2 cellular contexts compared by ENCODE assay signal in the genomic region with DNA sequence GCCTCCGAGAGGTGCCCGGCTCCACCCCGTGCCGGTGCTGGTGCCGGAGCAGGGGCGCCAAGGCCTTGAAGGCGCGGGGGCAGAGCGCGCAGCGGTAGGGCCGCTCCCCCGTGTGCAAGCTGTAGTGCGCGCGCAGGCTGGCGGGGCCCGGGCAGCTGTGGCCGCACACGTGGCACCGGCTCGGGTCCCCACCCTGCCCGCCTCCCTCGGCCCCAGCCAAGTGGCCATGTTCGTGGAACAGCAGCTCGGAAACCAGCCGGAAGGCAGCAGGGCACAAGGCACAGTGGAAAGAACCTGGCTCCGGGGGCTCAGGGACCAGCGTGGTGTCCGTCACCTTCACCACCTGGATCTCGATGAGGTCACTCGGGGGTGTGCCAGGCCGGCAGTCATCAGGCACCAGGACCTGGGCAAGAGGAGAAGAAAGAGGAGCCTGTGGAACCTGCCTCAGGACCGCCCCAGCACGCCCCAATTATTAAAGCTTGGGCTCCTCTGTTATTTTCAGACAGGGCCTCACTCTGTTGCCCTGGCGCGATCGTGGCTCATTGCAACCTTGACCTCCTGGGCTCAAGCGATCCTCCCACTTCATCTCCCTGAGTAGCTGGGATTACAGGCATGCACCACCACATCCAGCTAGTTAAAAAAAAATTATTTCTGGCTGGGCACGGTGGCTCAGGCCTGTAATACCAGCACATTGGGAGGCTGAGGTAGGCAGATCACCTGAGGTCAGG.
TF ChIP-seq lines count a peak whose summit lies in the region.

No MANE protein-coding gene starts in this region.

TF ChIP-seq in K562, 482 proteins besides CTCF, POLR2A, EP300 and RAD21 (continues in another document):
- TF ChIP-seq ZNF311 (CRISPR knock-in tag; IDR thresholded peaks at IDR 0.05) (no peak), RBM22 (IDR thresholded peaks at IDR 0.05; ENCODE audit: low read depth, low read length, poor library complexity, severe bottlenecking) (peak; percentile 42), SAFB (IDR thresholded peaks at IDR 0.05; ENCODE audit: borderline replicate concordance, low read depth, low read length) (no peak), PHB (CRISPR knock-in tag; IDR thresholded peaks at IDR 0.05) (no peak), NFXL1 (CRISPR knock-in tag; IDR thresholded peaks at IDR 0.05) (no peak), ZNF766 (CRISPR knock-in tag; conservative IDR thresholded peaks at IDR 0.05) (no peak), JUN (IDR thresholded peaks at IDR 0.05; ENCODE audit: borderline replicate concordance, low read depth, low read length) (no peak), JUN (CRISPR knock-in tag; IDR thresholded peaks at IDR 0.05; ENCODE audit: borderline replicate concordance) (no peak), HMGN3 (IDR thresholded peaks at IDR 0.05; ENCODE audit: borderline replicate concordance, extremely low read depth, insufficient read length, low read depth, low read length) (no peak), ZNF133 (CRISPR knock-in tag; IDR thresholded peaks at IDR 0.05) (no peak), CCNT2 (IDR thresholded peaks at IDR 0.05; ENCODE audit: borderline replicate concordance, extremely low read depth, insufficient read length, low read depth, low read length) (no peak), RFX1 (IDR thresholded peaks at IDR 0.05) (no peak), ZNF408 (CRISPR knock-in tag; IDR thresholded peaks at IDR 0.05; ENCODE audit: low read depth) (no peak)
- TF ChIP-seq, protein P1, sequence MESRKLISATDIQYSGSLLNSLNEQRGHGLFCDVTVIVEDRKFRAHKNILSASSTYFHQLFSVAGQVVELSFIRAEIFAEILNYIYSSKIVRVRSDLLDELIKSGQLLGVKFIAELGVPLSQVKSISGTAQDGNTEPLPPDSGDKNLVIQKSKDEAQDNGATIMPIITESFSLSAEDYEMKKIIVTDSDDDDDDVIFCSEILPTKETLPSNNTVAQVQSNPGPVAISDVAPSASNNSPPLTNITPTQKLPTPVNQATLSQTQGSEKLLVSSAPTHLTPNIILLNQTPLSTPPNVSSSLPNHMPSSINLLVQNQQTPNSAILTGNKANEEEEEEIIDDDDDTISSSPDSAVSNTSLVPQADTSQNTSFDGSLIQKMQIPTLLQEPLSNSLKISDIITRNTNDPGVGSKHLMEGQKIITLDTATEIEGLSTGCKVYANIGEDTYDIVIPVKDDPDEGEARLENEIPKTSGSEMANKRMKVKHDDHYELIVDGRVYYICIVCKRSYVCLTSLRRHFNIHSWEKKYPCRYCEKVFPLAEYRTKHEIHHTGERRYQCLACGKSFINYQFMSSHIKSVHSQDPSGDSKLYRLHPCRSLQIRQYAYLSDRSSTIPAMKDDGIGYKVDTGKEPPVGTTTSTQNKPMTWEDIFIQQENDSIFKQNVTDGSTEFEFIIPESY (CRISPR knock-in tag; IDR thresholded peaks at IDR 0.05): peak; percentile 63; the same call in 1 of the 2 replicates
- TF ChIP-seq, protein P2, sequence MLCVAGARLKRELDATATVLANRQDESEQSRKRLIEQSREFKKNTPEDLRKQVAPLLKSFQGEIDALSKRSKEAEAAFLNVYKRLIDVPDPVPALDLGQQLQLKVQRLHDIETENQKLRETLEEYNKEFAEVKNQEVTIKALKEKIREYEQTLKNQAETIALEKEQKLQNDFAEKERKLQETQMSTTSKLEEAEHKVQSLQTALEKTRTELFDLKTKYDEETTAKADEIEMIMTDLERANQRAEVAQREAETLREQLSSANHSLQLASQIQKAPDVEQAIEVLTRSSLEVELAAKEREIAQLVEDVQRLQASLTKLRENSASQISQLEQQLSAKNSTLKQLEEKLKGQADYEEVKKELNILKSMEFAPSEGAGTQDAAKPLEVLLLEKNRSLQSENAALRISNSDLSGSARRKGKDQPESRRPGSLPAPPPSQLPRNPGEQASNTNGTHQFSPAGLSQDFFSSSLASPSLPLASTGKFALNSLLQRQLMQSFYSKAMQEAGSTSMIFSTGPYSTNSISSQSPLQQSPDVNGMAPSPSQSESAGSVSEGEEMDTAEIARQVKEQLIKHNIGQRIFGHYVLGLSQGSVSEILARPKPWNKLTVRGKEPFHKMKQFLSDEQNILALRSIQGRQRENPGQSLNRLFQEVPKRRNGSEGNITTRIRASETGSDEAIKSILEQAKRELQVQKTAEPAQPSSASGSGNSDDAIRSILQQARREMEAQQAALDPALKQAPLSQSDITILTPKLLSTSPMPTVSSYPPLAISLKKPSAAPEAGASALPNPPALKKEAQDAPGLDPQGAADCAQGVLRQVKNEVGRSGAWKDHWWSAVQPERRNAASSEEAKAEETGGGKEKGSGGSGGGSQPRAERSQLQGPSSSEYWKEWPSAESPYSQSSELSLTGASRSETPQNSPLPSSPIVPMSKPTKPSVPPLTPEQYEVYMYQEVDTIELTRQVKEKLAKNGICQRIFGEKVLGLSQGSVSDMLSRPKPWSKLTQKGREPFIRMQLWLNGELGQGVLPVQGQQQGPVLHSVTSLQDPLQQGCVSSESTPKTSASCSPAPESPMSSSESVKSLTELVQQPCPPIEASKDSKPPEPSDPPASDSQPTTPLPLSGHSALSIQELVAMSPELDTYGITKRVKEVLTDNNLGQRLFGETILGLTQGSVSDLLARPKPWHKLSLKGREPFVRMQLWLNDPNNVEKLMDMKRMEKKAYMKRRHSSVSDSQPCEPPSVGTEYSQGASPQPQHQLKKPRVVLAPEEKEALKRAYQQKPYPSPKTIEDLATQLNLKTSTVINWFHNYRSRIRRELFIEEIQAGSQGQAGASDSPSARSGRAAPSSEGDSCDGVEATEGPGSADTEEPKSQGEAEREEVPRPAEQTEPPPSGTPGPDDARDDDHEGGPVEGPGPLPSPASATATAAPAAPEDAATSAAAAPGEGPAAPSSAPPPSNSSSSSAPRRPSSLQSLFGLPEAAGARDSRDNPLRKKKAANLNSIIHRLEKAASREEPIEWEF (CRISPR knock-in tag; IDR thresholded peaks at IDR 0.05): no peak
- TF ChIP-seq, protein P3, sequence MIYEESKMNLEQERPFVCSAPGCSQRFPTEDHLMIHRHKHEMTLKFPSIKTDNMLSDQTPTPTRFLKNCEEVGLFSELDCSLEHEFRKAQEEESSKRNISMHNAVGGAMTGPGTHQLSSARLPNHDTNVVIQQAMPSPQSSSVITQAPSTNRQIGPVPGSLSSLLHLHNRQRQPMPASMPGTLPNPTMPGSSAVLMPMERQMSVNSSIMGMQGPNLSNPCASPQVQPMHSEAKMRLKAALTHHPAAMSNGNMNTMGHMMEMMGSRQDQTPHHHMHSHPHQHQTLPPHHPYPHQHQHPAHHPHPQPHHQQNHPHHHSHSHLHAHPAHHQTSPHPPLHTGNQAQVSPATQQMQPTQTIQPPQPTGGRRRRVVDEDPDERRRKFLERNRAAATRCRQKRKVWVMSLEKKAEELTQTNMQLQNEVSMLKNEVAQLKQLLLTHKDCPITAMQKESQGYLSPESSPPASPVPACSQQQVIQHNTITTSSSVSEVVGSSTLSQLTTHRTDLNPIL (CRISPR knock-in tag; IDR thresholded peaks at IDR 0.05): no peak
- TF ChIP-seq, protein P4, sequence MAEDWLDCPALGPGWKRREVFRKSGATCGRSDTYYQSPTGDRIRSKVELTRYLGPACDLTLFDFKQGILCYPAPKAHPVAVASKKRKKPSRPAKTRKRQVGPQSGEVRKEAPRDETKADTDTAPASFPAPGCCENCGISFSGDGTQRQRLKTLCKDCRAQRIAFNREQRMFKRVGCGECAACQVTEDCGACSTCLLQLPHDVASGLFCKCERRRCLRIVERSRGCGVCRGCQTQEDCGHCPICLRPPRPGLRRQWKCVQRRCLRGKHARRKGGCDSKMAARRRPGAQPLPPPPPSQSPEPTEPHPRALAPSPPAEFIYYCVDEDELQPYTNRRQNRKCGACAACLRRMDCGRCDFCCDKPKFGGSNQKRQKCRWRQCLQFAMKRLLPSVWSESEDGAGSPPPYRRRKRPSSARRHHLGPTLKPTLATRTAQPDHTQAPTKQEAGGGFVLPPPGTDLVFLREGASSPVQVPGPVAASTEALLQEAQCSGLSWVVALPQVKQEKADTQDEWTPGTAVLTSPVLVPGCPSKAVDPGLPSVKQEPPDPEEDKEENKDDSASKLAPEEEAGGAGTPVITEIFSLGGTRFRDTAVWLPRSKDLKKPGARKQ (CRISPR knock-in tag; IDR thresholded peaks at IDR 0.05): no peak

TF ChIP-seq in SK-N-SH treated with all-trans-retinoic acid at 6 μM for 48 hours, 23 proteins besides CTCF, POLR2A, EP300 and RAD21:
- TF ChIP-seq TCF4 (CRISPR knock-in tag; IDR thresholded peaks at IDR 0.05; ENCODE audit: borderline replicate concordance) (no peak), PPARA (CRISPR knock-in tag; IDR thresholded peaks at IDR 0.05; ENCODE audit: borderline replicate concordance) (no peak), BACH2 (CRISPR knock-in tag; IDR thresholded peaks at IDR 0.05; ENCODE audit: borderline replicate concordance) (no peak), ISL1 (CRISPR knock-in tag; IDR thresholded peaks at IDR 0.05) (no peak), ZNF8 (CRISPR knock-in tag; IDR thresholded peaks at IDR 0.05) (no peak), RARB (CRISPR knock-in tag; IDR thresholded peaks at IDR 0.05) (no peak), CSDC2 (CRISPR knock-in tag; IDR thresholded peaks at IDR 0.05) (no peak), SNAI2 (CRISPR knock-in tag; IDR thresholded peaks at IDR 0.05) (no peak), OSR1 (CRISPR knock-in tag; IDR thresholded peaks at IDR 0.05) (no peak), GLIS3 (CRISPR knock-in tag; IDR thresholded peaks at IDR 0.05) (no peak)
- TF ChIP-seq, protein P5, sequence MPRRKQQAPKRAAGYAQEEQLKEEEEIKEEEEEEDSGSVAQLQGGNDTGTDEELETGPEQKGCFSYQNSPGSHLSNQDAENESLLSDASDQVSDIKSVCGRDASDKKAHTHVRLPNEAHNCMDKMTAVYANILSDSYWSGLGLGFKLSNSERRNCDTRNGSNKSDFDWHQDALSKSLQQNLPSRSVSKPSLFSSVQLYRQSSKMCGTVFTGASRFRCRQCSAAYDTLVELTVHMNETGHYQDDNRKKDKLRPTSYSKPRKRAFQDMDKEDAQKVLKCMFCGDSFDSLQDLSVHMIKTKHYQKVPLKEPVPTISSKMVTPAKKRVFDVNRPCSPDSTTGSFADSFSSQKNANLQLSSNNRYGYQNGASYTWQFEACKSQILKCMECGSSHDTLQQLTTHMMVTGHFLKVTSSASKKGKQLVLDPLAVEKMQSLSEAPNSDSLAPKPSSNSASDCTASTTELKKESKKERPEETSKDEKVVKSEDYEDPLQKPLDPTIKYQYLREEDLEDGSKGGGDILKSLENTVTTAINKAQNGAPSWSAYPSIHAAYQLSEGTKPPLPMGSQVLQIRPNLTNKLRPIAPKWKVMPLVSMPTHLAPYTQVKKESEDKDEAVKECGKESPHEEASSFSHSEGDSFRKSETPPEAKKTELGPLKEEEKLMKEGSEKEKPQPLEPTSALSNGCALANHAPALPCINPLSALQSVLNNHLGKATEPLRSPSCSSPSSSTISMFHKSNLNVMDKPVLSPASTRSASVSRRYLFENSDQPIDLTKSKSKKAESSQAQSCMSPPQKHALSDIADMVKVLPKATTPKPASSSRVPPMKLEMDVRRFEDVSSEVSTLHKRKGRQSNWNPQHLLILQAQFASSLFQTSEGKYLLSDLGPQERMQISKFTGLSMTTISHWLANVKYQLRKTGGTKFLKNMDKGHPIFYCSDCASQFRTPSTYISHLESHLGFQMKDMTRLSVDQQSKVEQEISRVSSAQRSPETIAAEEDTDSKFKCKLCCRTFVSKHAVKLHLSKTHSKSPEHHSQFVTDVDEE (CRISPR knock-in tag; IDR thresholded peaks at IDR 0.05): no peak
- TF ChIP-seq, protein P6, sequence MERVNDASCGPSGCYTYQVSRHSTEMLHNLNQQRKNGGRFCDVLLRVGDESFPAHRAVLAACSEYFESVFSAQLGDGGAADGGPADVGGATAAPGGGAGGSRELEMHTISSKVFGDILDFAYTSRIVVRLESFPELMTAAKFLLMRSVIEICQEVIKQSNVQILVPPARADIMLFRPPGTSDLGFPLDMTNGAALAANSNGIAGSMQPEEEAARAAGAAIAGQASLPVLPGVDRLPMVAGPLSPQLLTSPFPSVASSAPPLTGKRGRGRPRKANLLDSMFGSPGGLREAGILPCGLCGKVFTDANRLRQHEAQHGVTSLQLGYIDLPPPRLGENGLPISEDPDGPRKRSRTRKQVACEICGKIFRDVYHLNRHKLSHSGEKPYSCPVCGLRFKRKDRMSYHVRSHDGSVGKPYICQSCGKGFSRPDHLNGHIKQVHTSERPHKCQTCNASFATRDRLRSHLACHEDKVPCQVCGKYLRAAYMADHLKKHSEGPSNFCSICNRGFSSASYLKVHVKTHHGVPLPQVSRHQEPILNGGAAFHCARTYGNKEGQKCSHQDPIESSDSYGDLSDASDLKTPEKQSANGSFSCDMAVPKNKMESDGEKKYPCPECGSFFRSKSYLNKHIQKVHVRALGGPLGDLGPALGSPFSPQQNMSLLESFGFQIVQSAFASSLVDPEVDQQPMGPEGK (CRISPR knock-in tag; IDR thresholded peaks at IDR 0.05; ENCODE audit: borderline replicate concordance): no peak
- TF ChIP-seq, protein P3 (CRISPR knock-in tag; IDR thresholded peaks at IDR 0.05; ENCODE audit: low read depth): no peak
- TF ChIP-seq, protein P7, sequence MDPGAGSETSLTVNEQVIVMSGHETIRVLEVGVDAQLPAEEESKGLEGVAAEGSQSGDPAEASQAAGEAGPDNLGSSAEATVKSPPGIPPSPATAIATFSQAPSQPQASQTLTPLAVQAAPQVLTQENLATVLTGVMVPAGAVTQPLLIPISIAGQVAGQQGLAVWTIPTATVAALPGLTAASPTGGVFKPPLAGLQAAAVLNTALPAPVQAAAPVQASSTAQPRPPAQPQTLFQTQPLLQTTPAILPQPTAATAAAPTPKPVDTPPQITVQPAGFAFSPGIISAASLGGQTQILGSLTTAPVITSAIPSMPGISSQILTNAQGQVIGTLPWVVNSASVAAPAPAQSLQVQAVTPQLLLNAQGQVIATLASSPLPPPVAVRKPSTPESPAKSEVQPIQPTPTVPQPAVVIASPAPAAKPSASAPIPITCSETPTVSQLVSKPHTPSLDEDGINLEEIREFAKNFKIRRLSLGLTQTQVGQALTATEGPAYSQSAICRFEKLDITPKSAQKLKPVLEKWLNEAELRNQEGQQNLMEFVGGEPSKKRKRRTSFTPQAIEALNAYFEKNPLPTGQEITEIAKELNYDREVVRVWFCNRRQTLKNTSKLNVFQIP (CRISPR knock-in tag; IDR thresholded peaks at IDR 0.05; ENCODE audit: borderline replicate concordance, low read depth): no peak
- TF ChIP-seq, protein P8, sequence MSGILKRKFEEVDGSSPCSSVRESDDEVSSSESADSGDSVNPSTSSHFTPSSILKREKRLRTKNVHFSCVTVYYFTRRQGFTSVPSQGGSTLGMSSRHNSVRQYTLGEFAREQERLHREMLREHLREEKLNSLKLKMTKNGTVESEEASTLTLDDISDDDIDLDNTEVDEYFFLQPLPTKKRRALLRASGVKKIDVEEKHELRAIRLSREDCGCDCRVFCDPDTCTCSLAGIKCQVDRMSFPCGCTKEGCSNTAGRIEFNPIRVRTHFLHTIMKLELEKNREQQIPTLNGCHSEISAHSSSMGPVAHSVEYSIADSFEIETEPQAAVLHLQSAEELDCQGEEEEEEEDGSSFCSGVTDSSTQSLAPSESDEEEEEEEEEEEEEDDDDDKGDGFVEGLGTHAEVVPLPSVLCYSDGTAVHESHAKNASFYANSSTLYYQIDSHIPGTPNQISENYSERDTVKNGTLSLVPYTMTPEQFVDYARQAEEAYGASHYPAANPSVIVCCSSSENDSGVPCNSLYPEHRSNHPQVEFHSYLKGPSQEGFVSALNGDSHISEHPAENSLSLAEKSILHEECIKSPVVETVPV (CRISPR knock-in tag; IDR thresholded peaks at IDR 0.05): no peak
TF ChIP-seq in SK-N-SH treated with all-trans-retinoic acid at 6 μM for 48 hours: peak in this region for 0.
